Comparison of ENCODE assay signal across 18 cellular contexts in the genomic region with DNA sequence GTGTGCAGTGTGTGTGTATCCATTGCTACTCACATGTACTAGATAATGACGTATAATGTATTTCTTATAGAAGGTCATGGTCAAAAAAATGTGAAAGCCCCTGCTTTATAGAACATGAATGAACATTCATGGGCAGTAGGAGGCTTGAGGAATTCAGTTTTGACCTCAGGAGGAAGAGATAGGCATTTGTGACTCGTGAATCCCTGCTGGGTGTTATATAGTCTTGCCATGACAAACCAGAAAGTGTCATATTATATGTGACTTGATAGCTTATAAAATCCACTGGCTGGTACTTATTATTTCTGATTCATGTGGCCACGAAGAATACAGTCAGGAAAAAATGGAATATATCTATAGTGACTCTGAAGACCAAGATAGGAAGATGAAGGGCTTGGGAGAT.
"Had no signal": no experiment of that assay in that cellular context is flagged by ENCODE, and none has a peak within 500 bp of the region (broad histone marks: within the 10 kb centered on the region; RNA-seq: fewer than 3 reads in every experiment).

No MANE protein-coding gene starts in this region.

- FAIRE-seq: endometrium, frontal cortex, small intestine had no signal

- DNase-seq: effector memory CD4-positive, alpha-beta T cell; heart left ventricle; hippocampal formation; left colon; left ventricle myocardium superior; mesenchymal stem cell; naive thymus-derived CD4-positive, alpha-beta T cell; nephron progenitor cell; posterior cingulate gyrus; sigmoid colon; small intestine; stimulated activated CD4-positive, alpha-beta T cell treated with anti-CD3 and anti-CD28 coated beads, Interleukin-12 subunit alpha, Interleukin-12 subunit beta, amount 100 ng/mL, for 4 hours; stimulated activated naive CD4-positive, alpha-beta T cell; stomach; substantia nigra; trophoblast cell had no signal
